In the genomic region with DNA sequence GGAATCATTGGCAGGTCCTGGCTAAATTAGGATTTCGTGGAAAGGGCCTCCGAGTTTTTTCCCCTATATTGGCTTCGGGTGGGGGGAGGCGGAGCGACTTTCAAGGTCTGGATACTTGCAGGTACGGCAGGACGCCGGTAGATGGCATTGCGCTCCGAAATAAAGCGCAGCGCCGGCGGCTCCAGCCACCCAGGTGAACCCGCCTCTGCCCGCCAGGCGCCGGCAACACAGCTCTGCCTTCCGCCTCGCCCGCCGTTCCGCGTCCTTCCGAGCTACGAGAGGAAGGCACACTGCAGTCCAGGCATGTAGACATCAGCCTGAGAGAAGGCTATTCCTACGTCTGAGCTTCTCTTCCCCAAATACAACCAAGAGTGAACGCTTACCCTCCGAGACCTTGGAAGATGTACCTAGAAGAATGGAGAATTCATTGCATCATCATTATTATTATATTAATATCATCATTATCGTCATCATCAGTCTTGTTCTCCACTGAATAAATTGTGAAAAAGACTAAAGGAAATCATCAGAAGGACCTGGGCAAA, we compare ENCODE assay signal across 8 cellular contexts.
DNase-seq lines count a peak whose midpoint lies in the region; ATAC-seq and TF ChIP-seq lines count a peak whose summit lies in the region.

No MANE protein-coding gene starts in this region.

- H3K27me3 Mint-ChIP-seq in activated T-helper 17 cell treated with anti-CD3 and anti-CD28 coated beads, Interleukin-2, amount 50 U/mL, for 72 hours, result peaks cover 63% of the 10 kb centered on the region
- peaks cover 83% of the 10 kb centered on the region for H3K27me3 Mint-ChIP-seq in neural crest cell (ENCODE audit: low read depth)
- peaks cover 63% of the 10 kb centered on the region for H3K27me3 Mint-ChIP-seq in stimulated activated naive CD8-positive, alpha-beta T cell treated with anti-CD3 and anti-CD28 coated beads, Interleukin-15, amount 100 ng/mL, for 72 hours

- no peak overlapping the region for H3K27ac Mint-ChIP-seq in activated T-helper 17 cell treated with anti-CD3 and anti-CD28 coated beads, Interleukin-2, amount 50 U/mL, for 72 hours
- no peak overlapping the region for H3K27ac Mint-ChIP-seq in neural crest cell (ENCODE audit: unreplicated experiment)
- no peak overlapping the region for H3K27ac Mint-ChIP-seq in stimulated activated naive CD8-positive, alpha-beta T cell treated with anti-CD3 and anti-CD28 coated beads, Interleukin-15, amount 100 ng/mL, for 72 hours

- peak; percentile 98 for ATAC-seq in GM21825 (IDR thresholded peaks at IDR 0.05; ENCODE audit: unreplicated experiment)
- peak; percentile 91 for ATAC-seq in activated T-helper 17 cell treated with anti-CD3 and anti-CD28 coated beads, Interleukin-2, amount 50 U/mL, for 72 hours (replicated peaks)
- ATAC-seq in stimulated activated naive CD8-positive, alpha-beta T cell treated with anti-CD3 and anti-CD28 coated beads, Interleukin-15, amount 100 ng/mL, for 72 hours, result peak; percentile 94

- H3K4me3 Mint-ChIP-seq in activated T-helper 17 cell treated with anti-CD3 and anti-CD28 coated beads, Interleukin-2, amount 50 U/mL, for 72 hours, result peak overlapping the region; percentile 60
- peak overlapping the region; percentile 82 for H3K4me3 Mint-ChIP-seq in neural crest cell
- peak overlapping the region; percentile 51 to 66 for H3K4me3 Mint-ChIP-seq in stimulated activated naive CD8-positive, alpha-beta T cell treated with anti-CD3 and anti-CD28 coated beads, Interleukin-15, amount 100 ng/mL, for 72 hours

- no peaks in the 10 kb centered on the region for H3K9me3 Mint-ChIP-seq in activated T-helper 17 cell treated with anti-CD3 and anti-CD28 coated beads, Interleukin-2, amount 50 U/mL, for 72 hours
- H3K9me3 Mint-ChIP-seq in neural crest cell, result no peaks in the 10 kb centered on the region
- no peaks in the 10 kb centered on the region for H3K9me3 Mint-ChIP-seq in stimulated activated naive CD8-positive, alpha-beta T cell treated with anti-CD3 and anti-CD28 coated beads, Interleukin-15, amount 100 ng/mL, for 72 hours

- peak overlapping the region; percentile 66 for H3K4me3 ChIP-seq in fibroblast of the aortic adventitia (ENCODE audit: low read depth, low read length)

- TF ChIP-seq CTCF in fibroblast of the aortic adventitia (IDR thresholded peaks at IDR 0.05; ENCODE audit: insufficient read depth, low read length) (peak; percentile 86), neural crest cell (conservative IDR thresholded peaks at IDR 0.05) (peak; percentile 93)

- H3K36me3 Mint-ChIP-seq in activated T-helper 17 cell treated with anti-CD3 and anti-CD28 coated beads, Interleukin-2, amount 50 U/mL, for 72 hours (ENCODE audit: low read depth), result no peaks in the 10 kb centered on the region
- H3K36me3 Mint-ChIP-seq in neural crest cell (ENCODE audit: low read depth), result no peaks in the 10 kb centered on the region

- peaks cover 14% of the 10 kb centered on the region for H3K4me1 Mint-ChIP-seq in activated T-helper 17 cell treated with anti-CD3 and anti-CD28 coated beads, Interleukin-2, amount 50 U/mL, for 72 hours
- H3K4me1 Mint-ChIP-seq in neural crest cell, result peaks cover 49% of the 10 kb centered on the region
- H3K4me1 Mint-ChIP-seq in stimulated activated naive CD8-positive, alpha-beta T cell treated with anti-CD3 and anti-CD28 coated beads, Interleukin-15, amount 100 ng/mL, for 72 hours, result peaks cover 29% of the 10 kb centered on the region

- in situ Hi-C loops in KBM-7 (cut with MboI; ENCODE audit: low pct_unique_long_range_greater_than_20kb, low sequenced_read_pairs), result loop anchor here (25.0 kb wide), 1 partner anchor 513 kb away; a partner anchor contains a TSS

- DNase-seq in DMS79 treated with DMSO at 0.1 percent for 48 hours (lab: John Stamatoyannopoulos, UW), result peak; percentile 73
- DNase-seq in KBM-7, result peak; percentile 84
- DNase-seq in fibroblast of the aortic adventitia (ENCODE audit: low read depth), result peak; percentile 91
- DNase-seq in neural crest cell (ENCODE audit: low read depth, low spot score), result peak; percentile 77
- peak; percentile 77 to 80 for DNase-seq in stimulated activated naive CD8-positive, alpha-beta T cell treated with anti-CD3 and anti-CD28 coated beads, Interleukin-15, amount 100 ng/mL, for 72 hours

TF ChIP-seq in PFSK-1, 5 proteins besides CTCF, POLR2A, EP300 and RAD21:
- TF ChIP-seq POLR2AphosphoS5 (IDR thresholded peaks at IDR 0.05; ENCODE audit: low read depth, low read length) (no peak), FOXP2 (optimal IDR thresholded peaks at IDR 0.05; ENCODE audit: borderline replicate concordance, extremely low read depth, extremely low read length, insufficient read depth) (peak; percentile 13), SIN3A (IDR thresholded peaks at IDR 0.05; ENCODE audit: borderline replicate concordance, insufficient read depth, low read length) (no peak), TAF1 (IDR thresholded peaks at IDR 0.05; ENCODE audit: borderline replicate concordance, insufficient read depth, low read length) (no peak)
- TF ChIP-seq, protein P1, sequence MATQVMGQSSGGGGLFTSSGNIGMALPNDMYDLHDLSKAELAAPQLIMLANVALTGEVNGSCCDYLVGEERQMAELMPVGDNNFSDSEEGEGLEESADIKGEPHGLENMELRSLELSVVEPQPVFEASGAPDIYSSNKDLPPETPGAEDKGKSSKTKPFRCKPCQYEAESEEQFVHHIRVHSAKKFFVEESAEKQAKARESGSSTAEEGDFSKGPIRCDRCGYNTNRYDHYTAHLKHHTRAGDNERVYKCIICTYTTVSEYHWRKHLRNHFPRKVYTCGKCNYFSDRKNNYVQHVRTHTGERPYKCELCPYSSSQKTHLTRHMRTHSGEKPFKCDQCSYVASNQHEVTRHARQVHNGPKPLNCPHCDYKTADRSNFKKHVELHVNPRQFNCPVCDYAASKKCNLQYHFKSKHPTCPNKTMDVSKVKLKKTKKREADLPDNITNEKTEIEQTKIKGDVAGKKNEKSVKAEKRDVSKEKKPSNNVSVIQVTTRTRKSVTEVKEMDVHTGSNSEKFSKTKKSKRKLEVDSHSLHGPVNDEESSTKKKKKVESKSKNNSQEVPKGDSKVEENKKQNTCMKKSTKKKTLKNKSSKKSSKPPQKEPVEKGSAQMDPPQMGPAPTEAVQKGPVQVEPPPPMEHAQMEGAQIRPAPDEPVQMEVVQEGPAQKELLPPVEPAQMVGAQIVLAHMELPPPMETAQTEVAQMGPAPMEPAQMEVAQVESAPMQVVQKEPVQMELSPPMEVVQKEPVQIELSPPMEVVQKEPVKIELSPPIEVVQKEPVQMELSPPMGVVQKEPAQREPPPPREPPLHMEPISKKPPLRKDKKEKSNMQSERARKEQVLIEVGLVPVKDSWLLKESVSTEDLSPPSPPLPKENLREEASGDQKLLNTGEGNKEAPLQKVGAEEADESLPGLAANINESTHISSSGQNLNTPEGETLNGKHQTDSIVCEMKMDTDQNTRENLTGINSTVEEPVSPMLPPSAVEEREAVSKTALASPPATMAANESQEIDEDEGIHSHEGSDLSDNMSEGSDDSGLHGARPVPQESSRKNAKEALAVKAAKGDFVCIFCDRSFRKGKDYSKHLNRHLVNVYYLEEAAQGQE (IDR thresholded peaks at IDR 0.05; ENCODE audit: insufficient read depth in 1 of 2, low read depth in 2 of 2, low read length in 2 of 2), result no peak
TF ChIP-seq in PFSK-1: peak in this region for 1.

Comparison
In these comparisons a context has a peak if more than half of its experiments do, and no peak if none do; other contexts are left out.
1. Peak in every context shown above with its lines: DNase-seq, ATAC-seq and H3K4me3 ChIP-seq.